1 cellular context compared by ENCODE assay signal in genomic region chr13:113076681-113077401, GRCh38.
TF ChIP-seq lines count a peak whose summit lies in the region.

No MANE protein-coding gene starts in this region.

TF ChIP-seq in K562, 482 proteins besides CTCF, POLR2A, EP300 and RAD21 (continued from another document):
- TF ChIP-seq MGA (IDR thresholded peaks at IDR 0.05): peak; percentile 24; the same call in 1 of the 2 replicates
